Comparison of ENCODE assay signal across 8 cellular contexts in genomic region chr1:91020967-91021685, GRCh38. TPM values are rescaled to one million over a fixed set of nuclear protein-coding genes. Genes with fewer than 3 reads are reported as not detected.
DNase-seq lines count a peak whose midpoint lies in the region; ATAC-seq and TF ChIP-seq lines count a peak whose summit lies in the region.

No MANE protein-coding gene starts in this region.

- no peaks in the 10 kb centered on the region for H3K9me3 Mint-ChIP-seq in activated T-helper 17 cell treated with anti-CD3 and anti-CD28 coated beads, Interleukin-2, amount 50 U/mL, for 72 hours
- H3K9me3 Mint-ChIP-seq in nephron = no peaks in the 10 kb centered on the region
- no peaks in the 10 kb centered on the region for H3K9me3 Mint-ChIP-seq in stimulated activated naive CD8-positive, alpha-beta T cell treated with anti-CD3 and anti-CD28 coated beads, Interleukin-15, Interleukin-2, amounts not matched to agents 100 ng/mL and 50 ng/mL, for 24 hours

- DNase-seq in DMS 273 treated with DMSO at 0.1 percent for 48 hours (lab: John Stamatoyannopoulos, UW) (peak; percentile 48), RKO (ENCODE audit: low spot score) (peak; percentile 80), fibroblast of mammary gland (ENCODE audit: low read depth) (peak; percentile 72)

- H3K9me3 ChIP-seq in HUES48 (ENCODE audit: control insufficient read depth, insufficient read depth, low read length) = no peaks in the 10 kb centered on the region; the same call in 1 of the 2 replicates

- H3K4me3 Mint-ChIP-seq in activated T-helper 17 cell treated with anti-CD3 and anti-CD28 coated beads, Interleukin-2, amount 50 U/mL, for 72 hours = peak overlapping the region; percentile 97
- peak overlapping the region; percentile 98 to 100 (median 99) for H3K4me3 Mint-ChIP-seq in nephron
- peak overlapping the region; percentile 98 for H3K4me3 Mint-ChIP-seq in stimulated activated naive CD8-positive, alpha-beta T cell treated with anti-CD3 and anti-CD28 coated beads, Interleukin-15, Interleukin-2, amounts not matched to agents 100 ng/mL and 50 ng/mL, for 24 hours

- H3K4me3 ChIP-seq in HUES48 (ENCODE audit: low read depth, low read length) = peak overlapping the region; percentile 88
- H3K4me3 ChIP-seq in fibroblast of mammary gland (ENCODE audit: control insufficient read depth, low read depth, low read length) = peak overlapping the region; percentile 84

- peaks cover 21% of the 10 kb centered on the region for H3K4me1 Mint-ChIP-seq in activated T-helper 17 cell treated with anti-CD3 and anti-CD28 coated beads, Interleukin-2, amount 50 U/mL, for 72 hours
- H3K4me1 Mint-ChIP-seq in nephron = peaks cover 34% of the 10 kb centered on the region
- H3K4me1 Mint-ChIP-seq in stimulated activated naive CD8-positive, alpha-beta T cell treated with anti-CD3 and anti-CD28 coated beads, Interleukin-15, Interleukin-2, amounts not matched to agents 100 ng/mL and 50 ng/mL, for 24 hours (ENCODE audit: low read depth) = peaks cover 73% of the 10 kb centered on the region

- H3K36me3 Mint-ChIP-seq in activated T-helper 17 cell treated with anti-CD3 and anti-CD28 coated beads, Interleukin-2, amount 50 U/mL, for 72 hours (ENCODE audit: low read depth) = peaks cover 47% of the 10 kb centered on the region
- peaks cover 18% of the 10 kb centered on the region for H3K36me3 Mint-ChIP-seq in nephron (ENCODE audit: low read depth)
- peaks cover 33% of the 10 kb centered on the region for H3K36me3 Mint-ChIP-seq in stimulated activated naive CD8-positive, alpha-beta T cell treated with anti-CD3 and anti-CD28 coated beads, Interleukin-15, Interleukin-2, amounts not matched to agents 100 ng/mL and 50 ng/mL, for 24 hours (ENCODE audit: low read depth)

- TF ChIP-seq CTCF in fibroblast of mammary gland (conservative IDR thresholded peaks at IDR 0.05; ENCODE audit: control insufficient read depth, insufficient read depth, low read depth, low read length) = no peak
- no peak for TF ChIP-seq CTCF in nephron (IDR thresholded peaks at IDR 0.05; ENCODE audit: unreplicated experiment in 3 of 3)

- ATAC-seq in GM21423 (IDR thresholded peaks at IDR 0.05; ENCODE audit: unreplicated experiment) = peak; percentile 47
- ATAC-seq in activated T-helper 17 cell treated with anti-CD3 and anti-CD28 coated beads, Interleukin-2, amount 50 U/mL, for 72 hours (replicated peaks) = peak; percentile 58

- H3K27ac ChIP-seq in HUES48 (ENCODE audit: low read depth, low read length) = peak overlapping the region; percentile 100

- H3K27me3 Mint-ChIP-seq in activated T-helper 17 cell treated with anti-CD3 and anti-CD28 coated beads, Interleukin-2, amount 50 U/mL, for 72 hours = no peaks in the 10 kb centered on the region
- H3K27me3 Mint-ChIP-seq in nephron (ENCODE audit: low read depth) = no peaks in the 10 kb centered on the region
- no peaks in the 10 kb centered on the region for H3K27me3 Mint-ChIP-seq in stimulated activated naive CD8-positive, alpha-beta T cell treated with anti-CD3 and anti-CD28 coated beads, Interleukin-15, Interleukin-2, amounts not matched to agents 100 ng/mL and 50 ng/mL, for 24 hours

- H3K27me3 ChIP-seq in HUES48 (ENCODE audit: control insufficient read depth, insufficient read depth, low read length) = no peaks in the 10 kb centered on the region

- H3K36me3 ChIP-seq in HUES48 (ENCODE audit: control insufficient read depth, insufficient read depth, low read length) = peaks cover 29% of the 10 kb centered on the region

- H3K4me1 ChIP-seq in HUES48 (ENCODE audit: control insufficient read depth, insufficient read depth, low read length) = peaks cover 33% of the 10 kb centered on the region

- peak overlapping the region; percentile 98 for H3K9ac ChIP-seq in HUES48 (ENCODE audit: low read depth, low read length)

- peak overlapping the region; percentile 99 for H3K27ac Mint-ChIP-seq in activated T-helper 17 cell treated with anti-CD3 and anti-CD28 coated beads, Interleukin-2, amount 50 U/mL, for 72 hours
- peak overlapping the region; percentile 98 to 100 (median 100) for H3K27ac Mint-ChIP-seq in nephron
- H3K27ac Mint-ChIP-seq in stimulated activated naive CD8-positive, alpha-beta T cell treated with anti-CD3 and anti-CD28 coated beads, Interleukin-15, Interleukin-2, amounts not matched to agents 100 ng/mL and 50 ng/mL, for 24 hours = peak overlapping the region; percentile 96

RNA-seq across cellular contexts. Expression of gene ZNF644, which starts 0.7 kb away (rescaled TPM):
- total RNA-seq in activated T-helper 17 cell treated with anti-CD3 and anti-CD28 coated beads, Interleukin-2, amount 50 U/mL, for 72 hours = 10 to 100 TPM; 55.7 to 57.9 TPM

Comparison
In these comparisons a context has a peak if more than half of its experiments do, and no peak if none do; other contexts are left out.
1. Peak in every context shown above with its lines: DNase-seq, ATAC-seq, H3K4me3 ChIP-seq and H3K27ac ChIP-seq.